ENCODE assay signal across 18 cellular contexts in genomic region chr16:3597226-3597625, GRCh38.
"Had no signal": no experiment of that assay in that cellular context is flagged by ENCODE, and none has a peak within 500 bp of the region (broad histone marks: within the 10 kb centered on the region; RNA-seq: fewer than 3 reads in every experiment).

No MANE protein-coding gene starts in this region.

- H3K4me2 ChIP-seq: hepatocyte had no signal

- H3K4me3 ChIP-seq: coronary artery, esophagus squamous epithelium, hepatocyte, right atrium auricular region, sigmoid colon, skin epidermis, testis, tibial nerve had no signal

- H3K27ac Mint-ChIP-seq: stimulated activated naive CD8-positive, alpha-beta T cell treated with anti-CD3 and anti-CD28 coated beads, Interleukin-15, amount 100 ng/mL, for 72 hours had no signal

- DNase-seq: effector memory CD4-positive, alpha-beta T cell; esophagus squamous epithelium; foreskin fibroblast; kidney glomerular epithelial cell; naive thymus-derived CD4-positive, alpha-beta T cell; nephron progenitor cell; sigmoid colon; stimulated activated CD4-positive, alpha-beta T cell treated with anti-CD3 and anti-CD28 coated beads, Interleukin-2, amount 100 ng/mL, for 24 hours; stimulated activated CD4-positive, alpha-beta T cell treated with anti-CD3 and anti-CD28 coated beads, Interleukin-4, amount 100 ng/mL, for 4 hours; stimulated activated naive B cell treated with anti-CD40 and anti-IgM and Interleukin-4, amounts not matched to agents 10 μg/mL and 1 μg/mL and 100 μg/mL, for 72 hours; stimulated activated naive CD8-positive, alpha-beta T cell treated with anti-CD3 and anti-CD28 coated beads, Interleukin-15, amount 100 ng/mL, for 72 hours; testis had no signal

- H3K4me1 Mint-ChIP-seq: nephron progenitor cell had no signal

- H3K4me3 Mint-ChIP-seq: naive thymus-derived CD4-positive, alpha-beta T cell; nephron progenitor cell; stimulated activated naive B cell treated with anti-CD40 and anti-IgM and Interleukin-4, amounts not matched to agents 10 μg/mL and 1 μg/mL and 100 μg/mL, for 72 hours; stimulated activated naive CD8-positive, alpha-beta T cell treated with anti-CD3 and anti-CD28 coated beads, Interleukin-15, amount 100 ng/mL, for 72 hours had no signal

- H3K27me3 Mint-ChIP-seq: naive thymus-derived CD4-positive, alpha-beta T cell; stimulated activated naive B cell treated with anti-CD40 and anti-IgM and Interleukin-4, amounts not matched to agents 10 μg/mL and 1 μg/mL and 100 μg/mL, for 72 hours; stimulated activated naive CD8-positive, alpha-beta T cell treated with anti-CD3 and anti-CD28 coated beads, Interleukin-15, amount 100 ng/mL, for 72 hours had no signal

- H3K9me3 ChIP-seq: esophagus squamous epithelium, neutrophil, right atrium auricular region, sigmoid colon, testis had no signal

- H3K4me1 ChIP-seq: esophagus squamous epithelium, testis, tibial nerve had no signal

- H3K27ac ChIP-seq: coronary artery, esophagus squamous epithelium, hepatocyte, neutrophil, right atrium auricular region, sigmoid colon, skin epidermis, testis, tibial nerve had no signal

- H3K79me2 ChIP-seq: hepatocyte had no signal

- H3K9me3 Mint-ChIP-seq: naive thymus-derived CD4-positive, alpha-beta T cell; stimulated activated naive B cell treated with anti-CD40 and anti-IgM and Interleukin-4, amounts not matched to agents 10 μg/mL and 1 μg/mL and 100 μg/mL, for 72 hours; stimulated activated naive CD8-positive, alpha-beta T cell treated with anti-CD3 and anti-CD28 coated beads, Interleukin-15, amount 100 ng/mL, for 72 hours had no signal

- H3K27me3 ChIP-seq: esophagus squamous epithelium, hepatocyte, right atrium auricular region, sigmoid colon, testis, tibial nerve had no signal

- H2AFZ ChIP-seq: hepatocyte had no signal
